Comparison of ENCODE assay signal across 36 cellular contexts in the genomic region with DNA sequence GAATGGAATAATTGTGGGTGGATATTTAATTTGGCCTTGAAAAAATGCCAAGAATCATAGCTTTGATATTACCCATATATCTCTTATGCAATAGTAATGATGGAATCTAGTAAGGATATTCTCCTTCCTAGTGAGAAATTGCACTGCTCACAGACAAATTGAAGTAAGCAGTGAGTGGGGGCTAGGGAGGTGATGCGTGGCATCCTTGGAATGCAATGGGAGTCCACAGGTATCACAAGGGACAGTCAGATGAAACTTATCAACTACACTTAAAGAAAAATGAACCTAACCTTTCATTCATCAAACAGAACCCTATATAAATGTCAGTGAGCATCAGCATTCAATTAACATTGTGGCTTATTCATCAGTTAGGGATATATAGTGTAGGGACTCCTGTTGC. TPM values are rescaled to one million over a fixed set of nuclear protein-coding genes. Genes with fewer than 3 reads are reported as not detected.
"Had no signal": no experiment of that assay in that cellular context is flagged by ENCODE, and none has a peak within 500 bp of the region (broad histone marks: within the 10 kb centered on the region; RNA-seq: fewer than 3 reads in every experiment).

No MANE protein-coding gene starts in this region.

- H3K9me3 ChIP-seq: ascending aorta had no signal

- H3K4me3 ChIP-seq: ascending aorta, cardiac muscle cell, K562 had no signal

- H3K4me1 Mint-ChIP-seq: activated CD4-positive, alpha-beta memory T cell treated with anti-CD3 and anti-CD28 coated beads, Interleukin-2, amount 10 ng/mL, durations not matched to agents 7 days and 5 days; activated CD8-positive, alpha-beta memory T cell treated with anti-CD3 and anti-CD28 coated beads, Interleukin-2, amount 10 ng/mL, durations not matched to agents 7 days and 5 days; activated naive CD8-positive, alpha-beta T cell treated with anti-CD3 and anti-CD28 coated beads for 36 hours; central memory CD8-positive, alpha-beta T cell; T-cell had no signal

- FAIRE-seq: K562 had no signal

- H3K27me3 Mint-ChIP-seq: activated CD4-positive, alpha-beta memory T cell treated with anti-CD3 and anti-CD28 coated beads, Interleukin-2, amount 10 ng/mL, durations not matched to agents 7 days and 5 days; activated CD8-positive, alpha-beta memory T cell treated with anti-CD3 and anti-CD28 coated beads, Interleukin-2, amount 10 ng/mL, durations not matched to agents 7 days and 5 days; activated naive CD8-positive, alpha-beta T cell treated with anti-CD3 and anti-CD28 coated beads for 36 hours; central memory CD8-positive, alpha-beta T cell; T-cell had no signal

- H3K4me1 ChIP-seq: ascending aorta had no signal

- H3K27me3 ChIP-seq: ascending aorta, cardiac muscle cell had no signal

- DNase-seq: activated CD4-positive, alpha-beta memory T cell treated with anti-CD3 and anti-CD28 coated beads, Interleukin-2, amount 10 ng/mL, durations not matched to agents 7 days and 5 days; activated CD4-positive, alpha-beta T cell treated with anti-CD3 and anti-CD28 coated beads for 1 hour; activated CD4-positive, alpha-beta T cell treated with anti-CD3 and anti-CD28 coated beads for 48 hours; activated CD4-positive, CD25-positive, alpha-beta regulatory T cell; activated CD8-positive, alpha-beta memory T cell treated with anti-CD3 and anti-CD28 coated beads for 24 hours; activated CD8-positive, alpha-beta memory T cell treated with anti-CD3 and anti-CD28 coated beads, Interleukin-2, amount 10 ng/mL, durations not matched to agents 7 days and 5 days; activated CD8-positive, alpha-beta memory T cell treated with anti-CD3 and anti-CD28 coated beads, Interleukin-2, amount 50 U/mL, for 48 hours; activated effector memory CD4-positive, alpha-beta T cell treated with Interleukin-2 at 50 U/mL for 16 hours; activated naive CD4-positive, alpha-beta T cell treated with anti-CD3 and anti-CD28 coated beads, Interleukin-2, amount 50 U/mL, for 16 hours; activated naive CD8-positive, alpha-beta T cell treated with anti-CD3 and anti-CD28 coated beads for 36 hours; activated T-cell treated with anti-CD3 and anti-CD28 coated beads, Interleukin-2, amount 50 U/mL, for 48 hours; amygdala; NCI-H1092 treated with DMSO at 0.1 percent for 48 hours; NCI-H1417; NCI-H146; NCI-H187; NCI-H2029 treated with DMSO at 0.1 percent for 48 hours; NCI-H2171 treated with DMSO at 0.1 percent for 48 hours; NCI-H2227 treated with DMSO at 0.1 percent for 48 hours; NCI-H446; NCI-H524; SIG-M5; T-cell; T-helper 2 cell; T-helper 9 cell had no signal

- H3K4me3 Mint-ChIP-seq: activated CD4-positive, alpha-beta memory T cell treated with anti-CD3 and anti-CD28 coated beads, Interleukin-2, amount 10 ng/mL, durations not matched to agents 7 days and 5 days; activated CD8-positive, alpha-beta memory T cell treated with anti-CD3 and anti-CD28 coated beads, Interleukin-2, amount 10 ng/mL, durations not matched to agents 7 days and 5 days; activated naive CD8-positive, alpha-beta T cell treated with anti-CD3 and anti-CD28 coated beads for 36 hours; central memory CD8-positive, alpha-beta T cell; T-cell had no signal

- H3K36me3 ChIP-seq: ascending aorta, cardiac muscle cell had no signal

- H3K27ac Mint-ChIP-seq: activated CD4-positive, alpha-beta memory T cell treated with anti-CD3 and anti-CD28 coated beads, Interleukin-2, amount 10 ng/mL, durations not matched to agents 7 days and 5 days; activated CD8-positive, alpha-beta memory T cell treated with anti-CD3 and anti-CD28 coated beads, Interleukin-2, amount 10 ng/mL, durations not matched to agents 7 days and 5 days; activated naive CD8-positive, alpha-beta T cell treated with anti-CD3 and anti-CD28 coated beads for 36 hours; T-cell had no signal

- H3K36me3 Mint-ChIP-seq: activated CD8-positive, alpha-beta memory T cell treated with anti-CD3 and anti-CD28 coated beads, Interleukin-2, amount 10 ng/mL, durations not matched to agents 7 days and 5 days; activated naive CD8-positive, alpha-beta T cell treated with anti-CD3 and anti-CD28 coated beads for 36 hours; T-cell had no signal

- H3K27ac ChIP-seq: ascending aorta, cardiac muscle cell, VCaP had no signal

- ATAC-seq: activated CD8-positive, alpha-beta memory T cell treated with anti-CD3 and anti-CD28 coated beads, Interleukin-2, amount 10 ng/mL, durations not matched to agents 7 days and 5 days; K562; Panc1; SK-N-SH treated with all-trans-retinoic acid at 6 μM for 48 hours; T-cell had no signal

RNA-seq across cellular contexts. Expression of gene IZUMO3, which starts 57.8 kb away (rescaled TPM):
- total RNA-seq: activated CD4-positive, alpha-beta memory T cell treated with anti-CD3 and anti-CD28 coated beads, Interleukin-2, amount 10 ng/mL, durations not matched to agents 7 days and 5 days; activated CD8-positive, alpha-beta memory T cell treated with anti-CD3 and anti-CD28 coated beads, Interleukin-2, amount 10 ng/mL, durations not matched to agents 7 days and 5 days; activated naive CD8-positive, alpha-beta T cell treated with anti-CD3 and anti-CD28 coated beads for 36 hours; ascending aorta; cardiac muscle cell; K562; M059J; RPMI7951; SK-MEL-5; T-cell had no signal
- polyA plus RNA-seq: adipose tissue, cardiac muscle cell, K562 had no signal
